In genomic region chr10:70928140-70928539, GRCh38 we compare ENCODE assay signal across 20 cellular contexts.
"Had no signal": no experiment of that assay in that cellular context is flagged by ENCODE, and none has a peak within 500 bp of the region (broad histone marks: within the 10 kb centered on the region; RNA-seq: fewer than 3 reads in every experiment).

No MANE protein-coding gene starts in this region.

- DNase-seq: activated CD4-positive, alpha-beta memory T cell treated with anti-CD3 and anti-CD28 coated beads, Interleukin-2, amount 10 ng/mL, durations not matched to agents 7 days and 5 days; activated CD4-positive, alpha-beta T cell treated with anti-CD3 and anti-CD28 coated beads for 48 hours; activated CD4-positive, CD25-positive, alpha-beta regulatory T cell; activated CD8-positive, alpha-beta memory T cell treated with anti-CD3 and anti-CD28 coated beads, Interleukin-2, amount 10 ng/mL, durations not matched to agents 7 days and 5 days; amniotic stem cell; caudate nucleus; erythroblast; mucosa of descending colon; naive B cell; ovary; psoas muscle; right lobe of liver; stimulated activated CD4-positive, alpha-beta T cell treated with anti-CD3 and anti-CD28 coated beads, Interleukin-4, amount 100 ng/mL, for 24 hours; upper lobe of right lung had no signal

- H3K36me3 ChIP-seq: neural progenitor cell, ovary, right lobe of liver, thoracic aorta, upper lobe of right lung had no signal

- H3K4me3 ChIP-seq: mucosa of descending colon, neural progenitor cell, ovary, psoas muscle, right lobe of liver, thoracic aorta, upper lobe of right lung had no signal

- H3K27me3 ChIP-seq: neural progenitor cell, ovary, right lobe of liver, upper lobe of right lung had no signal

- H3K4me3 Mint-ChIP-seq: activated CD4-positive, alpha-beta memory T cell treated with anti-CD3 and anti-CD28 coated beads, Interleukin-2, amount 10 ng/mL, durations not matched to agents 7 days and 5 days; activated CD8-positive, alpha-beta memory T cell treated with anti-CD3 and anti-CD28 coated beads, Interleukin-2, amount 10 ng/mL, durations not matched to agents 7 days and 5 days; activated naive CD8-positive, alpha-beta T cell; memory B cell; naive B cell; neural progenitor cell; stimulated activated memory B cell treated with anti-CD40 and anti-IgM and Interleukin-4, amounts not matched to agents 10 μg/mL and 1 μg/mL and 100 μg/mL, for 72 hours; T-helper 2 cell treated with Interferon-gamma antibody and Interleukin-4, amounts not matched to agents 5 μg/mL and 100 μg/mL, for 36 hours had no signal

- H3K4me1 Mint-ChIP-seq: activated CD4-positive, alpha-beta memory T cell treated with anti-CD3 and anti-CD28 coated beads, Interleukin-2, amount 10 ng/mL, durations not matched to agents 7 days and 5 days had no signal

- H3K27ac Mint-ChIP-seq: activated CD4-positive, alpha-beta memory T cell treated with anti-CD3 and anti-CD28 coated beads, Interleukin-2, amount 10 ng/mL, durations not matched to agents 7 days and 5 days; activated CD8-positive, alpha-beta memory T cell treated with anti-CD3 and anti-CD28 coated beads, Interleukin-2, amount 10 ng/mL, durations not matched to agents 7 days and 5 days; activated naive CD8-positive, alpha-beta T cell; memory B cell; neural progenitor cell; stimulated activated memory B cell treated with anti-CD40 and anti-IgM and Interleukin-4, amounts not matched to agents 10 μg/mL and 1 μg/mL and 100 μg/mL, for 72 hours; T-helper 2 cell treated with Interferon-gamma antibody and Interleukin-4, amounts not matched to agents 5 μg/mL and 100 μg/mL, for 36 hours had no signal

- H3K4me2 ChIP-seq: neural progenitor cell had no signal

- H3K27me3 Mint-ChIP-seq: activated CD4-positive, alpha-beta memory T cell treated with anti-CD3 and anti-CD28 coated beads, Interleukin-2, amount 10 ng/mL, durations not matched to agents 7 days and 5 days; activated CD8-positive, alpha-beta memory T cell treated with anti-CD3 and anti-CD28 coated beads, Interleukin-2, amount 10 ng/mL, durations not matched to agents 7 days and 5 days had no signal

- H3K9me3 Mint-ChIP-seq: activated CD4-positive, alpha-beta memory T cell treated with anti-CD3 and anti-CD28 coated beads, Interleukin-2, amount 10 ng/mL, durations not matched to agents 7 days and 5 days; memory B cell; naive B cell; neural progenitor cell; stimulated activated memory B cell treated with anti-CD40 and anti-IgM and Interleukin-4, amounts not matched to agents 10 μg/mL and 1 μg/mL and 100 μg/mL, for 72 hours; T-helper 2 cell treated with Interferon-gamma antibody and Interleukin-4, amounts not matched to agents 5 μg/mL and 100 μg/mL, for 36 hours had no signal

- ATAC-seq: activated CD8-positive, alpha-beta memory T cell treated with anti-CD3 and anti-CD28 coated beads, Interleukin-2, amount 10 ng/mL, durations not matched to agents 7 days and 5 days; mucosa of descending colon; psoas muscle; right lobe of liver; upper lobe of right lung had no signal

- H3K36me3 Mint-ChIP-seq: activated CD8-positive, alpha-beta memory T cell treated with anti-CD3 and anti-CD28 coated beads, Interleukin-2, amount 10 ng/mL, durations not matched to agents 7 days and 5 days; activated naive CD8-positive, alpha-beta T cell; memory B cell; naive B cell; neural progenitor cell; stimulated activated memory B cell treated with anti-CD40 and anti-IgM and Interleukin-4, amounts not matched to agents 10 μg/mL and 1 μg/mL and 100 μg/mL, for 72 hours had no signal

- H2AFZ ChIP-seq: neural progenitor cell had no signal

- H3K4me1 ChIP-seq: neural progenitor cell, psoas muscle, right lobe of liver, upper lobe of right lung had no signal

- H3K27ac ChIP-seq: neural progenitor cell, ovary, psoas muscle, right lobe of liver, thoracic aorta, upper lobe of right lung had no signal
